17 cellular contexts compared by ENCODE assay signal in the genomic region with DNA sequence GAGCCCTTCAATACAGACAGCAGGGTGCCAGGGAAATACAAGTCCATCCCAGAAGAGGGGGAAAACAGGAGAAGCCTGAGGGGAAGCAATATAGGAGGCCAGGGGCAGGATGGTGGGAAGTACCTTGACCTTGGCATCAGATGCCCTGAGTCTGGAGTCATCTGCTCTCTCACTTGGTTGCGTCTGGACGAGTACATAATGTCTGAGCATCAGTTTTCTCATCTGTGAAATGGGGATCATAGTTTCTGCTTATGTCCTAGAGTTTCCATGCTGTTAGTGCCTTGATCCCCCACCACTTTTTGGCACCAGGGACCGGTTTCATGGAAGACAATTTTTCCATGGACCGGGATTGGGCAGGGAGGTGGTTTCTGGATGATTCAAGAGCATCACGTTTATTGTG. TPM values are rescaled to one million over a fixed set of nuclear protein-coding genes. Genes with fewer than 3 reads are reported as not detected.
DNase-seq lines count a peak whose midpoint lies in the region; ATAC-seq and TF ChIP-seq lines count a peak whose summit lies in the region.
"Had no signal": no experiment of that assay in that cellular context is flagged by ENCODE, and none has a peak within 500 bp of the region (broad histone marks: within the 10 kb centered on the region; RNA-seq: fewer than 3 reads in every experiment).

No MANE protein-coding gene starts in this region.

- peak overlapping the region; percentile 90 for H3K27ac Mint-ChIP-seq in activated CD4-positive, alpha-beta memory T cell treated with anti-CD3 and anti-CD28 coated beads for 36 hours
- H3K27ac Mint-ChIP-seq in immature natural killer cell = peak overlapping the region; percentile 13 to 91 (median 82)
- no peak overlapping the region for H3K27ac Mint-ChIP-seq in glutamatergic neuron (ENCODE audit: unreplicated experiment)
- no peak overlapping the region for H3K27ac Mint-ChIP-seq in progenitor cell of endocrine pancreas
- no peak overlapping the region for H3K27ac Mint-ChIP-seq in nephron progenitor cell

- DNase-seq in left ventricle myocardium inferior (no peak), left cardiac atrium (no peak), immature natural killer cell (no peak), suprapubic skin (ENCODE audit: low spot score in 2 of 2) (peak; percentile 9 to 48), glutamatergic neuron (no peak), progenitor cell of endocrine pancreas (ENCODE audit: low spot score, unreplicated experiment) (no peak), nephron progenitor cell (no peak)
- no peak for DNase-seq in activated CD4-positive, alpha-beta memory T cell treated with anti-CD3 and anti-CD28 coated beads for 36 hours
- DNase-seq: AML-193, EL, foreskin fibroblast, mesendoderm, NCI-H1436, RPMI8226 had no signal

- H3K27me3 ChIP-seq in left ventricle myocardium inferior (ENCODE audit: low read depth) (no peaks in the 10 kb centered on the region), suprapubic skin (no peaks in the 10 kb centered on the region)
- H3K27me3 ChIP-seq: body of pancreas had no signal

- H3K4me1 Mint-ChIP-seq in activated CD4-positive, alpha-beta memory T cell treated with anti-CD3 and anti-CD28 coated beads for 36 hours (ENCODE audit: low read depth) = peaks cover 59% of the 10 kb centered on the region
- peaks cover 40 to 59% of the 10 kb centered on the region in 2 donors for H3K4me1 Mint-ChIP-seq in immature natural killer cell
- H3K4me1 Mint-ChIP-seq in glutamatergic neuron (ENCODE audit: low read depth, unreplicated experiment) = peaks cover 9% of the 10 kb centered on the region
- peaks cover 1% of the 10 kb centered on the region for H3K4me1 Mint-ChIP-seq in progenitor cell of endocrine pancreas (ENCODE audit: low read depth)
- H3K4me1 Mint-ChIP-seq in nephron progenitor cell = peaks cover 17% of the 10 kb centered on the region

- H3K4me1 ChIP-seq in left ventricle myocardium inferior (peaks cover 56% of the 10 kb centered on the region), suprapubic skin (peaks cover 54% of the 10 kb centered on the region)

- 71% methylated on average over 5 of the region's 5 CpGs for WGBS in suprapubic skin

- H3K9me3 ChIP-seq in left ventricle myocardium inferior (replicated peaks) (no peaks in the 10 kb centered on the region), suprapubic skin (no peaks in the 10 kb centered on the region)
- H3K9me3 ChIP-seq: body of pancreas had no signal

- H3K4me3 Mint-ChIP-seq in activated CD4-positive, alpha-beta memory T cell treated with anti-CD3 and anti-CD28 coated beads for 36 hours = peak overlapping the region; percentile 82
- H3K4me3 Mint-ChIP-seq in immature natural killer cell = peak overlapping the region in 4 of 5 donors; percentile 3 to 20 (median 12)
- no peak overlapping the region for H3K4me3 Mint-ChIP-seq in glutamatergic neuron (ENCODE audit: unreplicated experiment)
- no peak overlapping the region for H3K4me3 Mint-ChIP-seq in progenitor cell of endocrine pancreas (ENCODE audit: low read depth)
- no peak overlapping the region for H3K4me3 Mint-ChIP-seq in nephron progenitor cell

- H3K9me3 Mint-ChIP-seq in activated CD4-positive, alpha-beta memory T cell treated with anti-CD3 and anti-CD28 coated beads for 36 hours = no peaks in the 10 kb centered on the region
- H3K9me3 Mint-ChIP-seq in immature natural killer cell (no peaks in the 10 kb centered on the region), glutamatergic neuron (ENCODE audit: unreplicated experiment) (no peaks in the 10 kb centered on the region), progenitor cell of endocrine pancreas (ENCODE audit: low read depth) (no peaks in the 10 kb centered on the region), nephron progenitor cell (no peaks in the 10 kb centered on the region)
- H3K9me3 Mint-ChIP-seq: IgD-negative memory B cell had no signal

- peaks cover 59% of the 10 kb centered on the region for H3K36me3 Mint-ChIP-seq in activated CD4-positive, alpha-beta memory T cell treated with anti-CD3 and anti-CD28 coated beads for 36 hours
- H3K36me3 Mint-ChIP-seq in immature natural killer cell (peaks cover 3 to 16% (median 5%) of the 10 kb centered on the region in 3 donors), glutamatergic neuron (ENCODE audit: unreplicated experiment) (no peaks in the 10 kb centered on the region), progenitor cell of endocrine pancreas (ENCODE audit: insufficient read depth) (no peaks in the 10 kb centered on the region), nephron progenitor cell (ENCODE audit: low read depth) (no peaks in the 10 kb centered on the region)
- H3K36me3 Mint-ChIP-seq: IgD-negative memory B cell had no signal

- TF ChIP-seq EP300 in suprapubic skin (IDR thresholded peaks at IDR 0.05) = no peak

- CTCF ChIA-PET in activated CD4-positive, alpha-beta memory T cell treated with anti-CD3 and anti-CD28 coated beads for 36 hours (lab: Charles Lee) = interaction anchor here (1.2 to 7.9 kb wide), 2 partner anchors 13 to 68 kb away, joined by 3 to 87 read pairs; no protein-coding TSS in a partner anchor

- H3K36me3 ChIP-seq in left ventricle myocardium inferior (peaks cover 18% of the 10 kb centered on the region), suprapubic skin (peaks cover 24% of the 10 kb centered on the region)

- TF ChIP-seq CTCF in left ventricle myocardium inferior (IDR thresholded peaks at IDR 0.05; ENCODE audit: borderline replicate concordance) = no peak
- no peak for TF ChIP-seq CTCF in suprapubic skin (IDR thresholded peaks at IDR 0.05)
- no peak for TF ChIP-seq CTCF in glutamatergic neuron (IDR thresholded peaks at IDR 0.05; ENCODE audit: partially characterized antibody, unreplicated experiment)
- no peak for TF ChIP-seq CTCF in progenitor cell of endocrine pancreas (IDR thresholded peaks at IDR 0.05; ENCODE audit: unreplicated experiment)
- TF ChIP-seq CTCF in nephron progenitor cell (IDR thresholded peaks at IDR 0.05) = no peak

- H3K27me3 Mint-ChIP-seq in activated CD4-positive, alpha-beta memory T cell treated with anti-CD3 and anti-CD28 coated beads for 36 hours = no peaks in the 10 kb centered on the region
- H3K27me3 Mint-ChIP-seq in immature natural killer cell (ENCODE audit: low read depth in 3 of 3) (peaks cover 1 to 2% (median 2%) of the 10 kb centered on the region in 3 donors), glutamatergic neuron (ENCODE audit: unreplicated experiment) (peaks cover 4% of the 10 kb centered on the region), progenitor cell of endocrine pancreas (peaks cover 60% of the 10 kb centered on the region), nephron progenitor cell (ENCODE audit: low read depth, poor library complexity) (peaks cover 85% of the 10 kb centered on the region)
- H3K27me3 Mint-ChIP-seq: IgD-negative memory B cell had no signal

- peak overlapping the region; percentile 27 for H3K27ac ChIP-seq in left ventricle myocardium inferior (replicated peaks)
- H3K27ac ChIP-seq in suprapubic skin = no peak overlapping the region
- H3K27ac ChIP-seq: body of pancreas, parathyroid adenoma had no signal

- H3K4me3 ChIP-seq in left ventricle myocardium inferior (no peak overlapping the region), suprapubic skin (no peak overlapping the region)
- H3K4me3 ChIP-seq: body of pancreas had no signal

- ATAC-seq in left cardiac atrium = no peak
- ATAC-seq: body of pancreas had no signal

- POLR2A ChIA-PET in activated CD4-positive, alpha-beta memory T cell treated with anti-CD3 and anti-CD28 coated beads for 36 hours (lab: Charles Lee) = interaction anchor here (0.6 to 4.6 kb wide), 7 partner anchors 12 to 115 kb away, joined by 3 to 56 read pairs (median 42); a partner anchor contains a TSS

- intact Hi-C loops in left ventricle myocardium inferior (cut with micrococcal nuclease) (no loop called here), left cardiac atrium (cut with DNase I) (no loop called here)
- intact Hi-C loops in activated CD4-positive, alpha-beta memory T cell treated with anti-CD3 and anti-CD28 coated beads for 36 hours (cut with micrococcal nuclease) = no loop called here

- TF ChIP-seq POLR2A in suprapubic skin (IDR thresholded peaks at IDR 0.05) = no peak

RNA-seq across cellular contexts. Expression of a gene that starts 2.3 kb away (rescaled TPM):
- 16.7 TPM for total RNA-seq in left ventricle myocardium inferior
- total RNA-seq in left cardiac atrium = 10 to 100 TPM; 38.1 to 40.6 TPM
- 100 to 1,000 TPM; 211 to 215 TPM for total RNA-seq in activated CD4-positive, alpha-beta memory T cell treated with anti-CD3 and anti-CD28 coated beads for 36 hours
- polyA plus RNA-seq in immature natural killer cell = 10 to 100 TPM; 33.2 to 62.9 (median 38.2) TPM
- 10 to 100 TPM; 32.1 to 56.0 (median 45.6) TPM for total RNA-seq in suprapubic skin
- total RNA-seq in glutamatergic neuron (ENCODE audit: unreplicated experiment) = 3.4 TPM
- 0.74 and 1.4 TPM in 2 replicates for total RNA-seq in progenitor cell of endocrine pancreas

RNA-seq across cellular contexts. Expression of a gene that starts 14.4 kb away (rescaled TPM):
- total RNA-seq in left ventricle myocardium inferior = 30.7 TPM
- total RNA-seq in left cardiac atrium = 10 to 100 TPM; 42.4 to 46.2 TPM
- 100 to 1,000 TPM; 192 to 195 TPM for total RNA-seq in activated CD4-positive, alpha-beta memory T cell treated with anti-CD3 and anti-CD28 coated beads for 36 hours
- polyA plus RNA-seq in immature natural killer cell = 10 to 100 TPM; 33.9 to 58.3 (median 37.8) TPM
- 100 to 1,000 TPM in 1 of 4 donors, 10 to 100 TPM in 3; 52.7 to 105 (median 57.6) TPM for total RNA-seq in suprapubic skin
- total RNA-seq in glutamatergic neuron (ENCODE audit: unreplicated experiment) = 31.9 TPM
- total RNA-seq in progenitor cell of endocrine pancreas = 43.3 and 46.8 TPM in 2 replicates

Comparison
In these comparisons a context has a peak if more than half of its experiments do, and no peak if none do; other contexts are left out.
1. DNase-seq: peak in suprapubic skin (2 of 2); none in left ventricle myocardium inferior (single experiment), left cardiac atrium (single experiment), activated CD4-positive, alpha-beta memory T cell treated with anti-CD3 and anti-CD28 coated beads for 36 hours (single experiment), immature natural killer cell (0 of 3), glutamatergic neuron (single experiment), progenitor cell of endocrine pancreas (single experiment) and nephron progenitor cell (single experiment).
2. H3K27ac Mint-ChIP-seq: peak in activated CD4-positive, alpha-beta memory T cell treated with anti-CD3 and anti-CD28 coated beads for 36 hours (single experiment) and immature natural killer cell (6 of 6); none in glutamatergic neuron (single experiment), progenitor cell of endocrine pancreas (single experiment) and nephron progenitor cell (single experiment).
3. H3K4me3 Mint-ChIP-seq: peak in activated CD4-positive, alpha-beta memory T cell treated with anti-CD3 and anti-CD28 coated beads for 36 hours (single experiment) and immature natural killer cell (4 of 5); none in glutamatergic neuron (single experiment), progenitor cell of endocrine pancreas (single experiment) and nephron progenitor cell (single experiment).